Comparison of ENCODE assay signal across 22 cellular contexts in the genomic region with DNA sequence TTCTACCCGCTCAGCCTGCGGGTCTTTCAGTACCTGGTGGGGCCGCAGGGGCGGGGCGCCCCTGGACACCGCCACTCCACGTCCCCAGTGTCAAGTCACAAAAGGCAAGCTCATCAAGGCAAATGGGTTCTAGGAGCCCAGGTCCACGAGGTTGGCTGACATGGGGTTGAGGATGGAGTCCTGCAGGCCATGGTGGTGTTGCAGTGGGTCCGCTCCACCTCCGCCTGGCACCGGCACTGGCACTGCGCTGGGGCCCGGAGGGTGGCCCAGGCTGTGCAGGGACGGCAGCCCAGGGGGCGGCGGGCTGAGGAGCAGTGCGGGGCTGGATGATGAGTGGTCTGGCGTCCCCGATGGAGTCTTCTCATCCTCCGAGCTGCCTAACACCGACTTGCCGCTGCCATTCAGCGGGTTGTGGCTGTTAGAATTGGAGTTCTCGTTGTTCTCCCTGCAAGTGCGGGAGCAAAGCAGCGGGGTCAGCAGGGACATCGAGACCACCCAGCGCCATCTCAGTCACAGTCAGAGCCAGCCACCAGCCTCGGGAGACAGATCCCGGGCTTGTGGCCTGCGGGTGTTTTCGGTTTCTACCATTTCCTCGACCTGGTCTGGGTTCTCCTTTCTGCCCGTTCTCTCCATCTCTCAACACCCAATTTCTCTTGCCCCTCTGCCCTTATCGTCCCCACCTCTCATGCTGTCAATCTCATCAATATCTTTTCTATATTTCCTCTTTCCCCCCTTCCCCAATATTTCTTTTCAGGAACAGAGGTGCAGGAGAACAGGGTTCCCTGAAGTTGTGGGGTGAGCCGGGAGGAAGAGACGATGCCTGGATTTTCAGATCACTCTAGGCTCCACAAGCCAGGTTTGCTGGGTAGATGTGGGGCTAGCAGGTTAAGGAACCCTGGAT. TPM values are rescaled to one million over a fixed set of nuclear protein-coding genes. Genes with fewer than 3 reads are reported as not detected.
DNase-seq lines count a peak whose midpoint lies in the region; ATAC-seq and TF ChIP-seq lines count a peak whose summit lies in the region.
"Had no signal": no experiment of that assay in that cellular context is flagged by ENCODE, and none has a peak within 500 bp of the region (broad histone marks: within the 10 kb centered on the region; RNA-seq: fewer than 3 reads in every experiment).

No MANE protein-coding gene starts in this region.

- CTCF ChIA-PET in WTC11 (lab: Charles Lee) (interaction anchor here (1.4 to 9.1 kb wide), 2 partner anchors 5 to 32 kb away, joined by 4 to 113 read pairs; partner anchors contain the start of gene SIX2), T-cell (lab: Charles Lee) (no interaction called here)

- POLR2A ChIA-PET in WTC11 (lab: Charles Lee) (interaction anchor here (0.6 kb wide), 1 partner anchor 60 kb away, joined by 3 read pairs; no protein-coding TSS in a partner anchor), T-cell (lab: Charles Lee) (no interaction called here)

- in situ Hi-C loops in GM13976 (cut with MboI; ENCODE audit: low sequenced_read_pairs, unreplicated experiment): no loop called here

- peak; percentile 32 for DNase-seq in GM13976 (ENCODE audit: low spot score)
- no peak for DNase-seq in WTC11 (ENCODE audit: low spot score)
- DNase-seq in retina: peak; percentile 51
- no peak for DNase-seq in lower lobe of right lung
- DNase-seq in T-cell: no peak
- DNase-seq: activated naive CD4-positive, alpha-beta T cell treated with anti-CD3 and anti-CD28 coated beads for 36 hours; effector CD8-positive, alpha-beta T cell; GDM1; heart left ventricle; MV-4-11; NCI-H2081 treated with DMSO at 0.1 percent for 48 hours; NCI-H524; Right ventricle myocardium superior; stimulated activated CD4-positive, alpha-beta T cell treated with anti-CD3 and anti-CD28 coated beads, Interleukin-4, amount 100 ng/mL, for 4 hours; stimulated activated CD8-positive, alpha-beta memory T cell treated with anti-CD3 and anti-CD28 coated beads, Interleukin-4, amount 100 ng/mL, for 48 hours; T-helper 2 cell had no signal

- no peaks in the 10 kb centered on the region for H3K9me3 Mint-ChIP-seq in WTC11
- H3K9me3 Mint-ChIP-seq in T-cell: no peaks in the 10 kb centered on the region
- H3K9me3 Mint-ChIP-seq: activated naive CD4-positive, alpha-beta T cell treated with anti-CD3 and anti-CD28 coated beads for 36 hours had no signal

- TF ChIP-seq CTCF in GM13976 (IDR thresholded peaks at IDR 0.05; ENCODE audit: borderline replicate concordance, control extremely low read depth, extremely low read depth, insufficient read depth, missing control alignments): no peak
- TF ChIP-seq CTCF in WTC11 (IDR thresholded peaks at IDR 0.05): no peak
- no peak for TF ChIP-seq CTCF in lower lobe of right lung (IDR thresholded peaks at IDR 0.05)

- intact Hi-C loops in lower lobe of right lung (cut with DNase I): no loop called here

- H3K4me3 Mint-ChIP-seq in WTC11 (no peak overlapping the region), T-cell (peak overlapping the region in 1 of 3 donors; percentile 54)
- H3K4me3 Mint-ChIP-seq: activated naive CD4-positive, alpha-beta T cell treated with anti-CD3 and anti-CD28 coated beads for 36 hours had no signal

- H3K9ac ChIP-seq in iPS-15b (ENCODE audit: low read depth, low read length): no peak overlapping the region

- H3K9me3 ChIP-seq in iPS-15b (ENCODE audit: control insufficient read depth, insufficient read depth, low read length) (no peaks in the 10 kb centered on the region), lower lobe of right lung (no peaks in the 10 kb centered on the region)
- H3K9me3 ChIP-seq: heart left ventricle had no signal

- H3K27ac ChIP-seq in lower lobe of right lung: no peak overlapping the region
- H3K27ac ChIP-seq: heart left ventricle, HL-60, skin epidermis had no signal

- H3K27me3 ChIP-seq in iPS-15b (ENCODE audit: control insufficient read depth, insufficient read depth, low read length) (peaks cover 92% of the 10 kb centered on the region), lower lobe of right lung (ENCODE audit: low read depth) (peaks cover 97% of the 10 kb centered on the region)

- H3K36me3 ChIP-seq in iPS-15b (ENCODE audit: control insufficient read depth, insufficient read depth, low read length) (no peaks in the 10 kb centered on the region), lower lobe of right lung (no peaks in the 10 kb centered on the region)
- H3K36me3 ChIP-seq: heart left ventricle had no signal

- no peak for ATAC-seq in WTC11
- no peak for ATAC-seq in lower lobe of right lung
- no peak for ATAC-seq in GM21576 (IDR thresholded peaks at IDR 0.05; ENCODE audit: unreplicated experiment)
- no peak for ATAC-seq in T-cell (replicated peaks in 1 of 4)
- ATAC-seq: heart left ventricle, K562 had no signal

- H3K27me3 Mint-ChIP-seq in WTC11 (ENCODE audit: low read depth) (peaks cover 97% of the 10 kb centered on the region), T-cell (peaks cover 59 to 85% of the 10 kb centered on the region in 2 donors)

- H3K36me3 Mint-ChIP-seq in WTC11 (0 out of 2 replicates have a peak, but pooled peaks cover 2% of the 10 kb centered on the region), T-cell (no peaks in the 10 kb centered on the region)

- H3K4me1 ChIP-seq in iPS-15b (ENCODE audit: control insufficient read depth, insufficient read depth, low read length): peaks cover 2% of the 10 kb centered on the region
- peaks cover 51% of the 10 kb centered on the region for H3K4me1 ChIP-seq in lower lobe of right lung

- H3K27ac Mint-ChIP-seq in WTC11: no peak overlapping the region
- H3K27ac Mint-ChIP-seq in T-cell: no peak overlapping the region
- H3K27ac Mint-ChIP-seq: activated naive CD4-positive, alpha-beta T cell treated with anti-CD3 and anti-CD28 coated beads for 36 hours had no signal

- H3K4me3 ChIP-seq in iPS-15b (ENCODE audit: low read depth, low read length): peak overlapping the region; percentile 32
- no peak overlapping the region for H3K4me3 ChIP-seq in lower lobe of right lung
- H3K4me3 ChIP-seq: K562, skin epidermis had no signal

- H3K4me1 Mint-ChIP-seq in WTC11: peaks cover 56% of the 10 kb centered on the region
- peaks cover 38 to 57% (median 56%) of the 10 kb centered on the region in 3 donors for H3K4me1 Mint-ChIP-seq in T-cell

TF ChIP-seq in WTC11, 78 proteins besides CTCF, POLR2A, EP300 and RAD21:
- TF ChIP-seq GABPB1 (CRISPR knock-in tag; IDR thresholded peaks at IDR 0.05) (no peak), E2F4 (CRISPR knock-in tag; IDR thresholded peaks at IDR 0.05; ENCODE audit: borderline replicate concordance, low read depth) (0 out of 2 replicates have a peak, but pooled peaks have one; percentile 33), FOXP1 (CRISPR knock-in tag; IDR thresholded peaks at IDR 0.05; ENCODE audit: borderline replicate concordance) (peak; percentile 24; the same call in 1 of the 2 replicates)

RNA-seq across cellular contexts. Expression of gene SIX2, which starts 3.0 kb away (rescaled TPM):
- total RNA-seq in WTC11 (2021) (1.2 to 1.7 TPM (median 1.5 TPM) in 3 replicates), lower lobe of right lung (0.38 TPM), T-cell (not detected)
- total RNA-seq: activated naive CD4-positive, alpha-beta T cell treated with anti-CD3 and anti-CD28 coated beads for 36 hours; fibroblast of lung; K562 had no signal

Comparison
In these comparisons a context has a peak if more than half of its experiments do, and no peak if none do; other contexts are left out.
1. DNase-seq: peak in GM13976 (single experiment) and retina (single experiment); none in WTC11 (single experiment), lower lobe of right lung (single experiment) and T-cell (0 of 34).